Comparison of ENCODE assay signal across 21 cellular contexts in the genomic region with DNA sequence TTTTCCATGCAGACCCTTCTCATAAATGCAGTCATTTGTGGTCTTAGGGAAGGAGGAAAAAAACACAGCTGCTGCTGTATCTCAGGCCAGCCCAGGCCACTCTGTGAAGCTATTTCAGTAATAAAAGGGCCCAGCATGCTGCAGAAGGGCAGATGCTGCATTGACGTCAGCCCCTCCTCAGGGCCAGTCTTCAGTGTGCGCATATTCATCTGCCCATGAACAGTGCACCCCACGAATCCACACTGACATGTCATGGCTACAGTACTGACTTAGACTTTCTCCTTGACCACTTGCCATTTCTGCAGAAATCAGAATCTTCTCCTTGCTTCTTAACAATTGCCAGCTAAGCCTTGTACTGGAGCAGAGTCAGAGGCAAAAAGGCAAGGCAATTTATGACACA.
DNase-seq lines count a peak whose midpoint lies in the region; ATAC-seq lines count a peak whose summit lies in the region.
"Had no signal": no experiment of that assay in that cellular context is flagged by ENCODE, and none has a peak within 500 bp of the region (broad histone marks: within the 10 kb centered on the region; RNA-seq: fewer than 3 reads in every experiment).

No MANE protein-coding gene starts in this region.

- H3K4me3 ChIP-seq in H7 (ENCODE audit: insufficient read depth, low read depth, low read length) (no peak overlapping the region), SJCRH30 (peak overlapping the region; percentile 31), iPS DF 6.9 (ENCODE audit: low read length) (no peak overlapping the region)
- H3K4me3 ChIP-seq: mucosa of descending colon, ovary, skin epidermis had no signal

- H3K36me3 ChIP-seq in H7 (replicated peaks; ENCODE audit: control insufficient read depth, insufficient read depth, low read length), result no peaks in the 10 kb centered on the region
- no peaks in the 10 kb centered on the region for H3K36me3 ChIP-seq in SJCRH30
- no peaks in the 10 kb centered on the region for H3K36me3 ChIP-seq in iPS DF 6.9 (ENCODE audit: control insufficient read depth, insufficient read depth, low read length)
- H3K36me3 ChIP-seq: ovary, WERI-Rb-1 had no signal

- H3K27me3 ChIP-seq in H7 (ENCODE audit: control insufficient read depth, insufficient read depth, low read length) (no peaks in the 10 kb centered on the region), SJCRH30 (no peaks in the 10 kb centered on the region), iPS DF 6.9 (ENCODE audit: control insufficient read depth, insufficient read depth, low read length) (no peaks in the 10 kb centered on the region)
- H3K27me3 ChIP-seq: ovary had no signal

- ATAC-seq in GM18909 (IDR thresholded peaks at IDR 0.05; ENCODE audit: poor library complexity, unreplicated experiment), result no peak
- ATAC-seq: CD8-positive, alpha-beta T cell; mucosa of descending colon had no signal

- no CpG with 5 or more reads among the region's 3 CpGs for WGBS in iPS DF 6.9 (ENCODE audit: insufficient coverage, insufficient read length)

- peak; percentile 10 for DNase-seq in H7
- DNase-seq in SJCRH30, result peak; percentile 79 to 89
- DNase-seq in iPS DF 6.9 (ENCODE audit: low read depth, low spot score), result peak; percentile 25
- peak; percentile 6 for DNase-seq in pons (ENCODE audit: low spot score)
- DNase-seq in HuH-7.5 (ENCODE audit: low spot score), result no peak
- DNase-seq in NAMALWA (ENCODE audit: low spot score), result no peak
- no peak for DNase-seq in hippocampal formation (lab: John Stamatoyannopoulos, UW)
- DNase-seq: activated CD4-positive, alpha-beta T cell treated with anti-CD3 and anti-CD28 coated beads for 48 hours; CD8-positive, alpha-beta T cell; effector CD8-positive, alpha-beta T cell; IMR-90; mucosa of descending colon; NCI-H146; NCI-H226; NCI-H69; ovary; stimulated activated naive CD4-positive, alpha-beta T cell treated with Interleukin-2 at 50 U/mL for 16 hours; WERI-Rb-1 had no signal

- peak overlapping the region; percentile 27 for H3K27ac ChIP-seq in SJCRH30
- H3K27ac ChIP-seq in iPS DF 6.9 (ENCODE audit: low read length), result no peak overlapping the region
- H3K27ac ChIP-seq: epithelial cell of prostate, ovary, skin epidermis, WERI-Rb-1 had no signal

- H3K9me3 ChIP-seq in SJCRH30 (replicated peaks) (no peaks in the 10 kb centered on the region), iPS DF 6.9 (ENCODE audit: control insufficient read depth, insufficient read depth, low read length) (peaks cover 3% of the 10 kb centered on the region; the same call in 1 of the 2 replicates)
- H3K9me3 ChIP-seq: ovary had no signal

- H3K4me1 ChIP-seq in SJCRH30, result 0 out of 2 replicates have a peak, but pooled peaks cover 4% of the 10 kb centered on the region
- H3K4me1 ChIP-seq in iPS DF 6.9 (ENCODE audit: control insufficient read depth, insufficient read depth, low read length), result peaks cover 2% of the 10 kb centered on the region; the same call in 1 of the 2 replicates

Comparison
In these comparisons a context has a peak if more than half of its experiments do, and no peak if none do; other contexts are left out.
1. DNase-seq: peak in H7 (single experiment), SJCRH30 (2 of 2), iPS DF 6.9 (single experiment) and pons (single experiment); none in HuH-7.5 (single experiment), NAMALWA (single experiment) and hippocampal formation (0 of 2).